ENCODE assay signal across 9 cellular contexts in the genomic region with DNA sequence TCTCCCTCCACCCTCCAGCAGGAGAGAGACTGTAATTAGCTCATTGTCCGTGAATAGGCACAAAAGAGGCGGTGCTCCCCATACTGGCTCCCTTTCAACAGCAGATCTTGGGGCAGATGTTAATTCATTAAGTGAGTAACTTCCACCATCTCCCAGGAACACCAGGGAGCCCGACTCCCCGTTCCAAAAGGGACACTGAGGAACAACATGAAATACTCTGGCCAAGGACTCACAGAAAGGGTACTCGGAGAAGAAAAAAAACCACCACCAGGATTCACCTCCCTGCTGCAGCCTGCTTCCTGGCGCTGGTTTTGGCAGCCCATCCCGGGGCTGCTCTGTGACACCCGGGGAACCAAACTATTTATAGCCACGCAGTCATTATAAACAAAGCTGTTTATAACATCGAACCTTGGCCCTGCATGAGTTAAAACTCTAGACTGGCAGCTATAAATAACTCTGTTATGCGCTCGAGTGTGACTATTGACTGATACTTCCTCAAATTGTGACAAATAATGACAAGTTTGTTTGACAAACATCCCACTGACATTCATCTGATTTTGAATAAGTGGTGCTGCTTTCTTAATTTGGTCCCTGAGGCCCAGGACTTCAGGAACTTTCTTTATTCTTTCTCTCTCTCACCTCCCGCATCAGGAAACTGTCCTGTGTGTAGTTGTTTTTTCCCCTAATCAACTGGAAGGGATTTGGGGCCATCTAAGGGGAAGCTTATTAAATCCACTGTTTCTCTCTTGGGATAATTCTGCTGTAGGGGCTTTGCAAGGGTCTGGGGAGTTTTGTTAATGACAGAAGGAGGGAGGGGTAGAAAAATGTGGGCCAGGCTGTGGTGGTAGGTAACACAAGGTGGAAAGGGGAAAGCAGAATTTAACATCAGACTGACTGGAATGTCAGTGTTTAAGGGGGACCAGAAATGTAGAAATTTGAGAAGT.
A peak's percentile ranks its signal among the peaks of the same experiment; 100 is the strongest.
DNase-seq lines count a peak whose midpoint lies in the region; TF ChIP-seq lines count a peak whose summit lies in the region.
"Had no signal": no experiment of that assay in that cellular context is flagged by ENCODE, and none has a peak within 500 bp of the region (broad histone marks: within the 10 kb centered on the region; RNA-seq: fewer than 3 reads in every experiment).

No MANE protein-coding gene starts in this region.

- POLR2A ChIA-PET in Caco-2 (lab: Charles Lee), result no interaction called here

- TF ChIP-seq CTCF in cardiac fibroblast (IDR thresholded peaks at IDR 0.05; ENCODE audit: low read depth, low read length), result no peak
- TF ChIP-seq CTCF in Caco-2 (IDR thresholded peaks at IDR 0.05; ENCODE audit: insufficient read depth in 1 of 2, low read depth in 1 of 2, low read length in 1 of 2, severe bottlenecking in 1 of 2, unreplicated experiment in 1 of 2), result no peak

- H3K27ac Mint-ChIP-seq in Caco-2 (ENCODE audit: unreplicated experiment), result no peak overlapping the region

- CTCF ChIA-PET in Caco-2 (lab: Charles Lee), result no interaction called here

- H3K27me3 Mint-ChIP-seq in Caco-2 (ENCODE audit: insufficient read depth, unreplicated experiment), result no peaks in the 10 kb centered on the region

- no peaks in the 10 kb centered on the region for H3K36me3 ChIP-seq in Caco-2 (ENCODE audit: control insufficient read depth, insufficient read depth, low read length)
- H3K36me3 ChIP-seq: SJSA1 had no signal

- peak overlapping the region in 1 of 2 donors; percentile 16 for H3K4me3 ChIP-seq in cardiac fibroblast (replicated peaks in 1 of 2; ENCODE audit: low read depth in 2 of 2, low read length in 2 of 2)
- H3K4me3 ChIP-seq in Caco-2 (ENCODE audit: low read depth, low read length), result no peak overlapping the region
- H3K4me3 ChIP-seq: SJSA1 had no signal

- no peaks in the 10 kb centered on the region for H3K9me3 Mint-ChIP-seq in Caco-2 (ENCODE audit: unreplicated experiment)

- no peaks in the 10 kb centered on the region for H3K9me3 ChIP-seq in Caco-2
- H3K9me3 ChIP-seq: SJSA1 had no signal

- no TSS peak for BruUV-seq in Caco-2 (replicated peaks; lab: Mats Ljungman, UMichigan)

- H3K4me3 Mint-ChIP-seq in Caco-2 (ENCODE audit: unreplicated experiment), result no peak overlapping the region

- H3K4me1 Mint-ChIP-seq in Caco-2 (ENCODE audit: low read depth, unreplicated experiment), result peaks cover 7% of the 10 kb centered on the region

- intact Hi-C loops in Caco-2 (cut with micrococcal nuclease; ENCODE audit: unreplicated experiment), result no loop called here

- DNase-seq in DMS153 treated with DMSO at 0.1 percent for 48 hours (lab: John Stamatoyannopoulos, UW; ENCODE audit: unreplicated experiment) (peak; percentile 19), DMS153 (lab: John Stamatoyannopoulos, UW) (no peak), NCI-H2029 (lab: John Stamatoyannopoulos, UW) (peak; percentile 65), cardiac fibroblast (ENCODE audit: low read depth in 2 of 2) (peak; percentile 47 to 52), lung microvascular endothelial cell (ENCODE audit: low read depth in 2 of 2) (peak; percentile 58 to 65), mucosa of gallbladder (ENCODE audit: low spot score) (no peak), Caco-2 (no peak), activated gamma-delta T cell (lab: John Stamatoyannopoulos, UW) (no peak)

- H3K4me1 ChIP-seq in Caco-2, result no peaks in the 10 kb centered on the region

- no peaks in the 10 kb centered on the region for H3K27me3 ChIP-seq in Caco-2 (replicated peaks; ENCODE audit: control insufficient read depth, insufficient read depth, low read length)
- H3K27me3 ChIP-seq: SJSA1 had no signal

- H3K36me3 Mint-ChIP-seq in Caco-2 (ENCODE audit: insufficient read depth, unreplicated experiment), result no peaks in the 10 kb centered on the region

Comparison
In these comparisons a context has a peak if more than half of its experiments do, and no peak if none do; other contexts are left out.
1. DNase-seq: peak in DMS153 treated with DMSO at 0.1 percent for 48 hours (single experiment), NCI-H2029 (single experiment), cardiac fibroblast (2 of 2) and lung microvascular endothelial cell (2 of 2); none in DMS153 (single experiment), mucosa of gallbladder (single experiment), Caco-2 (0 of 2) and activated gamma-delta T cell (single experiment).